ENCODE assay signal across 12 cellular contexts in the genomic region with DNA sequence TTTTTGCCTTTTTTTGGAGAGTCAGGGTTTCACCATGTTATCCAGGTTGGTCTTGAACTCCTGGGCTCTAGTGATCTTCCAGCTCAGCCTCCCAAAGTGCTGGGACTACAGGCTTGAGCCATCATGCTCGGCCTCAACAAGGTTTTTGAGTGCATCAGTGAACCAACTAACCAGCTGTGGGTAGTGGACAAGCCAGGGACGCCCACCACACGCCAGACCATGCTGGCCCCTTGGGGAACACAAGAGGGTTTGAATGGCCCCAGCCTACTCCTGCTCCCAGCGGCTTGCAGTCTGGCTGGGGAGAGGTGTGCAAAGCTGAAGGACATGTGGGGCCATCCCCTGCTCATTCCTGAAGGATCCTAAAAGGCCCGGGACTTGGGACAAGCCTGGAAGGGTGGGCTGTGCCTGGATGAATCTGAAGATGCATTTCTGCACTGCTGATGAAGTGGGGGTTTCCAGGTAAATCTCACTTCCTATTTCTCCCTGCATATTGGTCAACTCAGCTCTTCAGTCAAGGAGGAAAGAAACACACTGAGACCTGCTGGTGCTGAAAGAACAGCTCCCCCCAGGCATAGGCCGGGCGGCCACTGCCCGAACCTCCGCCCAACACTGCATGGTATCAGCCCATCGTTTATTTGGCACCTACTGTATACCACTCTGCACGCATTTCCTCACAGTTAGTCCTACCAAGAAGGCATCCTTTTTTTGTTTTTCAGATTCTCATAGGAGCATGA. TPM values are rescaled to one million over a fixed set of nuclear protein-coding genes. Genes with fewer than 3 reads are reported as not detected.
A peak's percentile ranks its signal among the peaks of the same experiment; 100 is the strongest.
DNase-seq lines count a peak whose midpoint lies in the region; ATAC-seq lines count a peak whose summit lies in the region.
"Had no signal": no experiment of that assay in that cellular context is flagged by ENCODE, and none has a peak within 500 bp of the region (broad histone marks: within the 10 kb centered on the region; RNA-seq: fewer than 3 reads in every experiment).

No MANE protein-coding gene starts in this region.

- H3K4me1 Mint-ChIP-seq in activated CD8-positive, alpha-beta memory T cell treated with anti-CD3 and anti-CD28 coated beads, Interleukin-2, amount 10 ng/mL, durations not matched to agents 7 days and 5 days, result no peaks in the 10 kb centered on the region
- no peaks in the 10 kb centered on the region for H3K4me1 Mint-ChIP-seq in T-helper 2 cell treated with Interferon-gamma antibody and Interleukin-4, amounts not matched to agents 5 μg/mL and 100 μg/mL, for 36 hours (ENCODE audit: low read depth)

- DNase-seq in A172 (ENCODE audit: low spot score) (peak; percentile 42), Kasumi-1 (lab: John Stamatoyannopoulos, UW) (peak; percentile 1 to 2), dermis blood vessel endothelial cell (peak; percentile 41), hypothalamus (lab: John Stamatoyannopoulos, UW) (no peak), SHP77 (lab: John Stamatoyannopoulos, UW) (no peak)
- no peak for DNase-seq in activated CD8-positive, alpha-beta memory T cell treated with anti-CD3 and anti-CD28 coated beads, Interleukin-2, amount 10 ng/mL, durations not matched to agents 7 days and 5 days
- no peak for DNase-seq in T-helper 2 cell treated with Interferon-gamma antibody and Interleukin-4, amounts not matched to agents 5 μg/mL and 100 μg/mL, for 36 hours (ENCODE audit: low spot score)
- DNase-seq: activated T-cell treated with anti-CD3 and anti-CD28 coated beads, Interleukin-2, amount 50 U/mL, for 1 hour; BE2C; stimulated activated CD4-positive, alpha-beta T cell treated with anti-CD3 and anti-CD28 coated beads, Interleukin-4, amount 100 ng/mL, for 24 hours had no signal

- H3K36me3 Mint-ChIP-seq in activated CD8-positive, alpha-beta memory T cell treated with anti-CD3 and anti-CD28 coated beads, Interleukin-2, amount 10 ng/mL, durations not matched to agents 7 days and 5 days, result no peaks in the 10 kb centered on the region
- no peaks in the 10 kb centered on the region for H3K36me3 Mint-ChIP-seq in T-helper 2 cell treated with Interferon-gamma antibody and Interleukin-4, amounts not matched to agents 5 μg/mL and 100 μg/mL, for 36 hours (ENCODE audit: low read depth)

- no peak overlapping the region for H3K27ac Mint-ChIP-seq in activated CD8-positive, alpha-beta memory T cell treated with anti-CD3 and anti-CD28 coated beads, Interleukin-2, amount 10 ng/mL, durations not matched to agents 7 days and 5 days
- H3K27ac Mint-ChIP-seq in T-helper 2 cell treated with Interferon-gamma antibody and Interleukin-4, amounts not matched to agents 5 μg/mL and 100 μg/mL, for 36 hours, result no peak overlapping the region

- H3K27me3 Mint-ChIP-seq in activated CD8-positive, alpha-beta memory T cell treated with anti-CD3 and anti-CD28 coated beads, Interleukin-2, amount 10 ng/mL, durations not matched to agents 7 days and 5 days, result peaks cover 12% of the 10 kb centered on the region
- peaks cover 7% of the 10 kb centered on the region for H3K27me3 Mint-ChIP-seq in T-helper 2 cell treated with Interferon-gamma antibody and Interleukin-4, amounts not matched to agents 5 μg/mL and 100 μg/mL, for 36 hours (ENCODE audit: low read depth)

- H3K4me3 Mint-ChIP-seq in activated CD8-positive, alpha-beta memory T cell treated with anti-CD3 and anti-CD28 coated beads, Interleukin-2, amount 10 ng/mL, durations not matched to agents 7 days and 5 days, result no peak overlapping the region
- H3K4me3 Mint-ChIP-seq in T-helper 2 cell treated with Interferon-gamma antibody and Interleukin-4, amounts not matched to agents 5 μg/mL and 100 μg/mL, for 36 hours, result no peak overlapping the region

- H3K9me3 Mint-ChIP-seq in activated CD8-positive, alpha-beta memory T cell treated with anti-CD3 and anti-CD28 coated beads, Interleukin-2, amount 10 ng/mL, durations not matched to agents 7 days and 5 days (ENCODE audit: low read depth), result peaks cover 2% of the 10 kb centered on the region
- no peaks in the 10 kb centered on the region for H3K9me3 Mint-ChIP-seq in T-helper 2 cell treated with Interferon-gamma antibody and Interleukin-4, amounts not matched to agents 5 μg/mL and 100 μg/mL, for 36 hours

- ATAC-seq in GM18907 (IDR thresholded peaks at IDR 0.05; ENCODE audit: unreplicated experiment), result peak; percentile 54
- no peak for ATAC-seq in activated CD8-positive, alpha-beta memory T cell treated with anti-CD3 and anti-CD28 coated beads, Interleukin-2, amount 10 ng/mL, durations not matched to agents 7 days and 5 days
- ATAC-seq: Right ventricle myocardium inferior had no signal

- CTCF ChIA-PET in activated CD8-positive, alpha-beta memory T cell treated with anti-CD3 and anti-CD28 coated beads, Interleukin-2, amount 10 ng/mL, durations not matched to agents 7 days and 5 days (lab: Charles Lee), result no interaction called here

RNA-seq across cellular contexts. Expression of gene MMD2, which starts 6.9 kb away (rescaled TPM):
- total RNA-seq in A172 (2014; rRNA removed; shearing (Covaris generic)), result not detected in 2 replicates
- total RNA-seq in dermis blood vessel endothelial cell, result not detected in 2 replicates
- not detected for total RNA-seq in activated CD8-positive, alpha-beta memory T cell treated with anti-CD3 and anti-CD28 coated beads, Interleukin-2, amount 10 ng/mL, durations not matched to agents 7 days and 5 days
- total RNA-seq: Right ventricle myocardium inferior had no signal

Comparison
In these comparisons a context has a peak if more than half of its experiments do, and no peak if none do; other contexts are left out.
1. DNase-seq: peak in A172 (single experiment), Kasumi-1 (2 of 2) and dermis blood vessel endothelial cell (single experiment); none in activated CD8-positive, alpha-beta memory T cell treated with anti-CD3 and anti-CD28 coated beads, Interleukin-2, amount 10 ng/mL, durations not matched to agents 7 days and 5 days (single experiment), T-helper 2 cell treated with Interferon-gamma antibody and Interleukin-4, amounts not matched to agents 5 μg/mL and 100 μg/mL, for 36 hours (single experiment), hypothalamus (0 of 51) and SHP77 (0 of 2).